In the genomic region with DNA sequence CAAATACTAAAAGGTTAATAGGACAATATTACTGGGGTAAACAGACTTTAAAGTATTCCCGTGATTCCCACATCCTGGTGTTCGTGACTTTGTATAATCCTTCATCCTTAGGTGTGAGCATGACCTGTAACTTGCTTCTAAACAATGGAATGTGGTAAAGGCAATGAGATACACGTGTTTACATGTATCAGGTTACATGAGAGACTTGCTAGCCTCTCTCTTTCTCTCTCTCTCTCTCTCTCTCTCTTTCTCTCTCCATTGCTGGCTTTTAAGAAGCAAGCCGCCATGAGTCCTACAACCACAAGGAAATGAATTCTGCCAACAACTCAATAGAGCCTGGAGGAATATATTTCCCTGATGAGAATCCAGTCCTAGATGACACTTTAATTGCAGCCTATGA, we compare ENCODE assay signal across 1 cellular context.
TF ChIP-seq lines count a peak whose summit lies in the region.

No MANE protein-coding gene starts in this region.

TF ChIP-seq in HEK293, 187 proteins besides CTCF, POLR2A, EP300 and RAD21 (continued from another document):
- TF ChIP-seq, protein P1, sequence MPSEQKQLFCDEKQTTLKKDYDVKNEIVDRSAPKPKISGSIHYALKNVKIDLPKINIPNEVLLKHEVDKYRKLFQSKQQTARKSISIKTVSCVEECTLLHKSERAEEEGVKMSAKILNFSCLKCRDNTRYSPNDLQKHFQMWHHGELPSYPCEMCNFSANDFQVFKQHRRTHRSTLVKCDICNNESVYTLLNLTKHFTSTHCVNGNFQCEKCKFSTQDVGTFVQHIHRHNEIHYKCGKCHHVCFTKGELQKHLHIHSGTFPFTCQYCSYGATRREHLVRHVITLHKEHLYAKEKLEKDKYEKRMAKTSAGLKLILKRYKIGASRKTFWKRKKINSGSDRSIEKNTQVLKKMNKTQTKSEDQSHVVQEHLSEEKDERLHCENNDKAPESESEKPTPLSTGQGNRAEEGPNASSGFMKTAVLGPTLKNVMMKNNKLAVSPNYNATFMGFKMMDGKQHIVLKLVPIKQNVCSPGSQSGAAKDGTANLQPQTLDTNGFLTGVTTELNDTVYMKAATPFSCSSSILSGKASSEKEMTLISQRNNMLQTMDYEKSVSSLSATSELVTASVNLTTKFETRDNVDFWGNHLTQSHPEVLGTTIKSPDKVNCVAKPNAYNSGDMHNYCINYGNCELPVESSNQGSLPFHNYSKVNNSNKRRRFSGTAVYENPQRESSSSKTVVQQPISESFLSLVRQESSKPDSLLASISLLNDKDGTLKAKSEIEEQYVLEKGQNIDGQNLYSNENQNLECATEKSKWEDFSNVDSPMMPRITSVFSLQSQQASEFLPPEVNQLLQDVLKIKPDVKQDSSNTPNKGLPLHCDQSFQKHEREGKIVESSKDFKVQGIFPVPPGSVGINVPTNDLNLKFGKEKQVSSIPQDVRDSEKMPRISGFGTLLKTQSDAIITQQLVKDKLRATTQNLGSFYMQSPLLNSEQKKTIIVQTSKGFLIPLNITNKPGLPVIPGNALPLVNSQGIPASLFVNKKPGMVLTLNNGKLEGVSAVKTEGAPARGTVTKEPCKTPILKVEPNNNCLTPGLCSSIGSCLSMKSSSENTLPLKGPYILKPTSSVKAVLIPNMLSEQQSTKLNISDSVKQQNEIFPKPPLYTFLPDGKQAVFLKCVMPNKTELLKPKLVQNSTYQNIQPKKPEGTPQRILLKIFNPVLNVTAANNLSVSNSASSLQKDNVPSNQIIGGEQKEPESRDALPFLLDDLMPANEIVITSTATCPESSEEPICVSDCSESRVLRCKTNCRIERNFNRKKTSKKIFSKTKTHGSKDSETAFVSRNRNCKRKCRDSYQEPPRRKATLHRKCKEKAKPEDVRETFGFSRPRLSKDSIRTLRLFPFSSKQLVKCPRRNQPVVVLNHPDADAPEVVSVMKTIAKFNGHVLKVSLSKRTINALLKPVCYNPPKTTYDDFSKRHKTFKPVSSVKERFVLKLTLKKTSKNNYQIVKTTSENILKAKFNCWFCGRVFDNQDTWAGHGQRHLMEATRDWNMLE (tag by site-specific recombination; conservative IDR thresholded peaks at IDR 0.05; ENCODE audit: low read depth) = no peak
- peak; percentile 85 for TF ChIP-seq ZNF596 (tag by site-specific recombination; IDR thresholded peaks at IDR 0.05)
TF ChIP-seq in HEK293: peak in this region for 1.
